1 cellular context compared by ENCODE assay signal in genomic region chr4:180456928-180457327, GRCh38.
TF ChIP-seq lines count a peak whose summit lies in the region.

No MANE protein-coding gene starts in this region.

TF ChIP-seq in H1, 55 proteins besides CTCF, POLR2A, EP300 and RAD21:
- TF ChIP-seq NRF1 (IDR thresholded peaks at IDR 0.05; ENCODE audit: low read depth, low read length) (no peak), JUND (IDR thresholded peaks at IDR 0.05; ENCODE audit: low read length) (no peak), TEAD4 (IDR thresholded peaks at IDR 0.05; ENCODE audit: low read depth, low read length) (no peak), RFX5 (IDR thresholded peaks at IDR 0.05; ENCODE audit: borderline replicate concordance, low read depth, low read length) (no peak), KDM1A (IDR thresholded peaks at IDR 0.05; ENCODE audit: borderline replicate concordance, low read length) (no peak), GABPA (IDR thresholded peaks at IDR 0.05; ENCODE audit: borderline replicate concordance, insufficient read depth, low read length) (no peak), MAX (IDR thresholded peaks at IDR 0.05) (no peak), TAF7 (optimal IDR thresholded peaks at IDR 0.05; ENCODE audit: borderline replicate concordance, low read depth, low read length) (no peak), CREB1 (IDR thresholded peaks at IDR 0.05) (no peak), CBX8 (IDR thresholded peaks at IDR 0.05; ENCODE audit: borderline replicate concordance, low read depth, low read length) (no peak), HDAC6 (IDR thresholded peaks at IDR 0.05; ENCODE audit: low read depth, low read length) (no peak), CEBPB (IDR thresholded peaks at IDR 0.05; ENCODE audit: low read depth, low read length) (no peak), ATF2 (IDR thresholded peaks at IDR 0.05; ENCODE audit: low read length) (no peak), SIRT6 (IDR thresholded peaks at IDR 0.05; ENCODE audit: low read length) (no peak), TCF12 (IDR thresholded peaks at IDR 0.05; ENCODE audit: low read depth, low read length) (no peak), BRCA1 (IDR thresholded peaks at IDR 0.05; ENCODE audit: low read depth, low read length) (no peak), POU5F1 (IDR thresholded peaks at IDR 0.05; ENCODE audit: low read depth, low read length) (no peak), RNF2 (IDR thresholded peaks at IDR 0.05; ENCODE audit: borderline replicate concordance, low read depth, low read length, missing control alignments, poor library complexity, severe bottlenecking) (no peak)
- TF ChIP-seq, protein P1, sequence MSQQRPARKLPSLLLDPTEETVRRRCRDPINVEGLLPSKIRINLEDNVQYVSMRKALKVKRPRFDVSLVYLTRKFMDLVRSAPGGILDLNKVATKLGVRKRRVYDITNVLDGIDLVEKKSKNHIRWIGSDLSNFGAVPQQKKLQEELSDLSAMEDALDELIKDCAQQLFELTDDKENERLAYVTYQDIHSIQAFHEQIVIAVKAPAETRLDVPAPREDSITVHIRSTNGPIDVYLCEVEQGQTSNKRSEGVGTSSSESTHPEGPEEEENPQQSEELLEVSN (IDR thresholded peaks at IDR 0.05): no peak
